8 cellular contexts compared by ENCODE assay signal in genomic region chr20:34871966-34872603, GRCh38. TPM values are rescaled to one million over a fixed set of nuclear protein-coding genes. Genes with fewer than 3 reads are reported as not detected.
DNase-seq lines count a peak whose midpoint lies in the region; TF ChIP-seq lines count a peak whose summit lies in the region.

No MANE protein-coding gene starts in this region.

- CTCF ChIA-PET in OCI-LY7 (lab: Charles Lee; ENCODE audit: unreplicated experiment): interaction anchor here (0.5 kb wide), 1 partner anchor 16 kb away, joined by 3 read pairs; no protein-coding TSS in a partner anchor
- CTCF ChIA-PET in HEK293T (lab: Yijun Ruan, JAX): interaction anchor here (1.0 to 1.1 kb wide), 2 partner anchors 36 to 100 kb away, joined by 3 to 4 read pairs; no protein-coding TSS in a partner anchor

- 52% methylated on average over 10 of the region's 10 CpGs for WGBS in esophagus muscularis mucosa
- WGBS in trophoblast cell (ENCODE audit: extremely low coverage, insufficient coverage, insufficient read length): no CpG with 5 or more reads among the region's 10 CpGs

- intact Hi-C loops in OCI-LY7 (cut with micrococcal nuclease; ENCODE audit: unreplicated experiment) (loop anchor here (10.0 kb wide), 1 partner anchor 403 kb away; the partner anchor contains the start of gene MMP24OS), esophagus muscularis mucosa (cut with DNase I) (loop anchor here (5.0 kb wide), 2 partner anchors 40 to 220 kb away; partner anchors contain the start of gene TRPC4AP)

- no peaks in the 10 kb centered on the region for H3K9me2 ChIP-seq in OCI-LY7 (ENCODE audit: insufficient read depth, low read length)

- H4K12ac ChIP-seq in trophoblast cell (ENCODE audit: low read depth, low read length): peak overlapping the region; percentile 44

- no peak overlapping the region for H2BK5ac ChIP-seq in trophoblast cell (ENCODE audit: low read depth, low read length, poor library complexity)

- peak; percentile 1 for TF ChIP-seq EP300 in esophagus muscularis mucosa (IDR thresholded peaks at IDR 0.05)

- H3K4me2 ChIP-seq in OCI-LY7 (ENCODE audit: low read length) (peak overlapping the region; percentile 67), trophoblast cell (ENCODE audit: low read length) (peak overlapping the region; percentile 71)

- H3K27ac ChIP-seq in OCI-LY7 (ENCODE audit: low read depth, low read length, poor library complexity, severe bottlenecking) (no peak overlapping the region), esophagus muscularis mucosa (replicated peaks in 1 of 4) (peak overlapping the region; percentile 80 to 87 (median 82)), trophoblast cell (ENCODE audit: low read depth, low read length) (no peak overlapping the region)

- H3K4me1 ChIP-seq in OCI-LY7 (ENCODE audit: insufficient read depth, low read length, poor library complexity, severe bottlenecking) (peaks cover 41% of the 10 kb centered on the region), esophagus muscularis mucosa (peaks cover 24 to 56% (median 45%) of the 10 kb centered on the region in 4 donors), trophoblast cell (ENCODE audit: control insufficient read depth in 1 of 2, insufficient read depth in 2 of 2, low read length in 2 of 2) (peaks cover 4 to 17% of the 10 kb centered on the region in 2 experiments)

- peak overlapping the region; percentile 64 for H3K14ac ChIP-seq in trophoblast cell (ENCODE audit: low read length)

- peak overlapping the region; percentile 61 for H2BK120ac ChIP-seq in trophoblast cell (ENCODE audit: insufficient read depth, low read length, poor library complexity)

- POLR2A ChIA-PET in OCI-LY7 (lab: Charles Lee): interaction anchor here (1.4 kb wide), 1 partner anchor 84 kb away, joined by 3 read pairs; the partner anchor contains the start of genes GSS and MYH7B
- POLR2A ChIA-PET in HEK293T (lab: Yijun Ruan, JAX): interaction anchor here (1.3 kb wide), 1 partner anchor 84 kb away, joined by 4 read pairs; the partner anchor contains the start of genes GSS and MYH7B

- H2AFZ ChIP-seq in OCI-LY7 (ENCODE audit: low read length): peak overlapping the region; percentile 66; the same call in 1 of the 2 replicates
- peak overlapping the region; percentile 58 for H2AFZ ChIP-seq in trophoblast cell (ENCODE audit: insufficient read depth, low read length, poor library complexity)

- H3K9ac ChIP-seq in trophoblast cell (ENCODE audit: low read length): no peak overlapping the region

- peak overlapping the region; percentile 50 for H3K4ac ChIP-seq in trophoblast cell (ENCODE audit: low read depth, low read length)

- peak overlapping the region; percentile 67 for H4K91ac ChIP-seq in trophoblast cell (ENCODE audit: low read depth, low read length)

- peak; percentile 20 for DNase-seq in EH (ENCODE audit: low read depth)
- DNase-seq in OCI-LY7 (ENCODE audit: low spot score): no peak
- no peak for DNase-seq in esophagus muscularis mucosa (ENCODE audit: extremely low spot score)
- DNase-seq in trophoblast cell: no peak
- no peak for DNase-seq in NCI-H510A treated with DMSO at 0.1 percent for 48 hours (lab: John Stamatoyannopoulos, UW)
- DNase-seq in NCI-H128 (lab: John Stamatoyannopoulos, UW; ENCODE audit: unreplicated experiment): no peak
- no peak for DNase-seq in HEK293T (ENCODE audit: extremely low spot score)
- no peak for DNase-seq in activated gamma-delta T cell treated with Interleukin-2 at 50 U/mL for 16 hours

- peaks cover 8% of the 10 kb centered on the region for H3K79me1 ChIP-seq in trophoblast cell (ENCODE audit: low read length)

- H3K36me3 ChIP-seq in OCI-LY7 (ENCODE audit: insufficient read depth, low read length) (no peaks in the 10 kb centered on the region), esophagus muscularis mucosa (no peaks in the 10 kb centered on the region), trophoblast cell (ENCODE audit: control insufficient read depth in 1 of 2, insufficient read depth in 2 of 2, low read length in 2 of 2) (no peaks in the 10 kb centered on the region)

- no peaks in the 10 kb centered on the region for H3K79me2 ChIP-seq in OCI-LY7 (ENCODE audit: insufficient read depth, low read depth, low read length)
- H3K79me2 ChIP-seq in trophoblast cell (ENCODE audit: control insufficient read depth, insufficient read depth, low read length, poor library complexity): peaks cover 8% of the 10 kb centered on the region

- peak overlapping the region; percentile 80 for H4K8ac ChIP-seq in trophoblast cell (ENCODE audit: low read depth, low read length)

- no TSS peak for BruUV-seq in OCI-LY7 (replicated peaks; lab: Mats Ljungman, UMichigan)

- TF ChIP-seq CTCF in OCI-LY7 (conservative IDR thresholded peaks at IDR 0.05; ENCODE audit: low read length) (no peak), esophagus muscularis mucosa (IDR thresholded peaks at IDR 0.05) (no peak)

- H2BK12ac ChIP-seq in trophoblast cell (ENCODE audit: low read length): peak overlapping the region; percentile 4

- peak overlapping the region; percentile 41 for H3K18ac ChIP-seq in trophoblast cell (ENCODE audit: low read length)

- no peak overlapping the region for H2AK5ac ChIP-seq in trophoblast cell (ENCODE audit: low read length)

- H3K9me3 ChIP-seq in OCI-LY7 (ENCODE audit: low read length): no peaks in the 10 kb centered on the region
- H3K9me3 ChIP-seq in esophagus muscularis mucosa: no peaks in the 10 kb centered on the region
- H3K9me3 ChIP-seq in trophoblast cell (ENCODE audit: insufficient read depth, low read depth, low read length): no peaks in the 10 kb centered on the region

- TF ChIP-seq POLR2A in esophagus muscularis mucosa (IDR thresholded peaks at IDR 0.05; ENCODE audit: low read depth): no peak

- H3K23ac ChIP-seq in trophoblast cell (ENCODE audit: low read length): no peak overlapping the region

- no peaks in the 10 kb centered on the region for H3K27me3 ChIP-seq in esophagus muscularis mucosa
- H3K27me3 ChIP-seq in trophoblast cell (ENCODE audit: insufficient read depth, low read length): no peaks in the 10 kb centered on the region

- H3K4me3 ChIP-seq in OCI-LY7 (ENCODE audit: low read depth, low read length, poor library complexity, severe bottlenecking) (peak overlapping the region; percentile 54), esophagus muscularis mucosa (peak overlapping the region; percentile 72 to 88 (median 80)), trophoblast cell (ENCODE audit: low read depth, low read length) (peak overlapping the region; percentile 73)

- H4K20me1 ChIP-seq in OCI-LY7 (ENCODE audit: insufficient read depth, low read length): no peaks in the 10 kb centered on the region

TF ChIP-seq in HEK293T, 16 proteins besides CTCF, POLR2A, EP300 and RAD21:
- TF ChIP-seq FOXK2 (IDR thresholded peaks at IDR 0.05) (no peak), CTBP1 (IDR thresholded peaks at IDR 0.05; ENCODE audit: borderline replicate concordance) (no peak), FOXA1 (IDR thresholded peaks at IDR 0.05) (no peak), LEF1 (IDR thresholded peaks at IDR 0.05; ENCODE audit: borderline replicate concordance) (no peak), SP1 (IDR thresholded peaks at IDR 0.05) (no peak), L3MBTL2 (conservative IDR thresholded peaks at IDR 0.05) (no peak), HDGF (IDR thresholded peaks at IDR 0.05; ENCODE audit: borderline replicate concordance) (no peak), BHLHE40 (IDR thresholded peaks at IDR 0.05; ENCODE audit: borderline replicate concordance) (no peak), NFRKB (IDR thresholded peaks at IDR 0.05) (no peak), ELF4 (IDR thresholded peaks at IDR 0.05) (no peak), SUZ12 (IDR thresholded peaks at IDR 0.05) (no peak), TARDBP (IDR thresholded peaks at IDR 0.05) (no peak), ZNF384 (IDR thresholded peaks at IDR 0.05) (no peak), PKNOX1 (IDR thresholded peaks at IDR 0.05) (no peak)

RNA-seq across cellular contexts. Expression of gene GGT7, which starts 0.6 kb away (rescaled TPM):
- 1.5 and 2.7 TPM in 2 replicates for total RNA-seq in OCI-LY7 (2014; rRNA removed; shearing (Covaris generic))
- 0.98 and 1.8 TPM in 2 replicates for total RNA-seq in OCI-LY7 (2022)
- total RNA-seq in esophagus muscularis mucosa: 10 to 100 TPM in 1 of 4 donors, 1 to 10 TPM in 3; 7.6 to 11.9 (median 9.4) TPM
- polyA plus RNA-seq in trophoblast cell (2013): 12.2 and 12.9 TPM in 2 replicates

RNA-seq across cellular contexts. Expression of gene ACSS2, which starts 4.3 kb away (rescaled TPM):
- 21.0 and 21.4 TPM in 2 replicates for total RNA-seq in OCI-LY7 (2014; rRNA removed; shearing (Covaris generic))
- total RNA-seq in OCI-LY7 (2022) (18.2 and 19.9 TPM in 2 replicates), esophagus muscularis mucosa (10 to 100 TPM; 34.8 to 90.7 (median 62.8) TPM)
- 57.8 and 58.0 TPM in 2 replicates for polyA plus RNA-seq in trophoblast cell (2013)

RNA-seq across cellular contexts. Expression of gene NCOA6, which starts 46.6 kb away (rescaled TPM):
- 8.8 and 13.1 TPM in 2 replicates for total RNA-seq in OCI-LY7 (2014; rRNA removed; shearing (Covaris generic))
- total RNA-seq in OCI-LY7 (2022) (24.4 and 26.5 TPM in 2 replicates), esophagus muscularis mucosa (10 to 100 TPM; 14.9 to 30.2 (median 23.3) TPM)
- 33.7 and 35.6 TPM in 2 replicates for polyA plus RNA-seq in trophoblast cell (2013)

Comparison
In these comparisons a context has a peak if more than half of its experiments do, and no peak if none do; other contexts are left out.
1. H3K27ac ChIP-seq: peak in esophagus muscularis mucosa (4 of 4); none in OCI-LY7 (single experiment) and trophoblast cell (single experiment).
2. Peak in every context shown above with its lines, with median percentiles within 50 percentile points of each other: H3K4me3 ChIP-seq.